ENCODE assay signal across 8 cellular contexts in genomic region chr5:176537608-176538504, GRCh38. TPM values are rescaled to one million over a fixed set of nuclear protein-coding genes. Genes with fewer than 3 reads are reported as not detected.
DNase-seq lines count a peak whose midpoint lies in the region; ATAC-seq and TF ChIP-seq lines count a peak whose summit lies in the region.

No MANE protein-coding gene starts in this region.

- H3K27ac ChIP-seq in epithelial cell of prostate, result peak overlapping the region; percentile 93

- H3K4me3 ChIP-seq in mononuclear cell (ENCODE audit: low read length), result peak overlapping the region; percentile 98

- no peaks in the 10 kb centered on the region for H3K27me3 ChIP-seq in mononuclear cell (ENCODE audit: insufficient read depth, low read length)

- H3K9me3 ChIP-seq in mononuclear cell (ENCODE audit: low read depth, low read length), result no peaks in the 10 kb centered on the region

- H3K4me1 ChIP-seq in mononuclear cell (ENCODE audit: insufficient read depth, low read length), result peaks cover 75% of the 10 kb centered on the region

- ATAC-seq in GM21619 (IDR thresholded peaks at IDR 0.05; ENCODE audit: unreplicated experiment), result peak; percentile 58

- DNase-seq in DMS 273 treated with DMSO at 0.1 percent for 48 hours (lab: John Stamatoyannopoulos, UW), result peak; percentile 99
- DNase-seq in OCI-M2 (lab: John Stamatoyannopoulos, UW; ENCODE audit: unreplicated experiment), result peak; percentile 74
- peak; percentile 91 for DNase-seq in activated T-cell treated with anti-CD3 and anti-CD28 coated beads, Interleukin-2, amount 50 U/mL, for 1 hour
- DNase-seq in epithelial cell of prostate (ENCODE audit: low read depth, low spot score), result peak; percentile 98
- DNase-seq in stimulated activated CD8-positive, alpha-beta memory T cell treated with anti-CD3 and anti-CD28 coated beads, Interleukin-4, amount 100 ng/mL, for 1 hour (ENCODE audit: low read depth in 2 of 2, low spot score in 1 of 2), result peak; percentile 85 to 95

- no peak for TF ChIP-seq RAD21 in Ishikawa (IDR thresholded peaks at IDR 0.05; ENCODE audit: low read depth)

- no peak for TF ChIP-seq EP300 in Ishikawa (IDR thresholded peaks at IDR 0.05; ENCODE audit: borderline replicate concordance)

TF ChIP-seq in Ishikawa, 13 proteins besides CTCF, POLR2A, EP300 and RAD21:
- no peak for TF ChIP-seq TCF12 (IDR thresholded peaks at IDR 0.05; ENCODE audit: low read depth)
- no peak; the same call in 1 of the 2 replicates for TF ChIP-seq FOXM1 (IDR thresholded peaks at IDR 0.05; ENCODE audit: borderline replicate concordance, low read depth)
- no peak for TF ChIP-seq ZBTB7A (IDR thresholded peaks at IDR 0.05; ENCODE audit: low read depth)
- no peak for TF ChIP-seq USF1 (IDR thresholded peaks at IDR 0.05)
- peak; percentile 70 for TF ChIP-seq MAX (IDR thresholded peaks at IDR 0.05)
- no peak for TF ChIP-seq NFIC (IDR thresholded peaks at IDR 0.05)
- TF ChIP-seq YY1 (IDR thresholded peaks at IDR 0.05; ENCODE audit: low read depth), result no peak
- TF ChIP-seq TEAD4 (IDR thresholded peaks at IDR 0.05), result no peak
- peak; percentile 96 for TF ChIP-seq CREB1 (IDR thresholded peaks at IDR 0.05; ENCODE audit: low read depth)
- TF ChIP-seq CEBPB (IDR thresholded peaks at IDR 0.05), result peak; percentile 57; the same call in 1 of the 2 replicates
- TF ChIP-seq REST (IDR thresholded peaks at IDR 0.05; ENCODE audit: low read depth), result no peak
- TF ChIP-seq TAF1 (IDR thresholded peaks at IDR 0.05; ENCODE audit: low read depth), result no peak
- no peak for TF ChIP-seq EGR1 (IDR thresholded peaks at IDR 0.05)
TF ChIP-seq in Ishikawa: peak in this region for 3.

RNA-seq across cellular contexts. Expression of gene RNF44, which starts 0.7 kb away (rescaled TPM):
- total RNA-seq in mononuclear cell, result 24.9 TPM

RNA-seq across cellular contexts. Expression of gene CDHR2, which starts 11.3 kb away (rescaled TPM):
- 0.10 TPM for total RNA-seq in mononuclear cell

Comparison
In these comparisons a context has a peak if more than half of its experiments do, and no peak if none do; other contexts are left out.
1. Peak in every context shown above with its lines: DNase-seq, ATAC-seq, H3K4me3 ChIP-seq and H3K27ac ChIP-seq.